ENCODE assay signal across 18 cellular contexts in the genomic region with DNA sequence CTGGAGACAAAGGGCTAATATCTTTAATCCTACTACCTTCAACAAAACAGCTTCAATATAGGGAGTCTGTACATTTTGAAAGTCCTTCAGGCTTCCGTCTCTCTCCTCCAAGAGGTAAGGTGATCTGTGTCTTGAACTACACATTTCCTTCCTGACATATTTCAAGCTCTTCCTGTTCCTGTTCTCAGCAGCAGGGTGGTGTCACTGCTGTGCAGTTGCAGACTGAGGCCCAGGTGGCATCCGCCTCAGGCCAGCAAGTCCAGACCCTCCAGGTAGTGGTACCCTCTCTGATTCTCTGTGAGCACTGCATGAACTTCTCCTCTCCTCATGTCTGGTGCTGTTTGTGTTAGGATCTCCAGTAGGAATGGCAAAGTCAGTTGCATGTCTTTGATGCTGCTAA. TPM values are rescaled to one million over a fixed set of nuclear protein-coding genes. Genes with fewer than 3 reads are reported as not detected.
DNase-seq lines count a peak whose midpoint lies in the region; ATAC-seq lines count a peak whose summit lies in the region.
"Had no signal": no experiment of that assay in that cellular context is flagged by ENCODE, and none has a peak within 500 bp of the region (broad histone marks: within the 10 kb centered on the region; RNA-seq: fewer than 3 reads in every experiment).

No MANE protein-coding gene starts in this region.

- no peak overlapping the region for H3K27ac ChIP-seq in trophoblast cell (ENCODE audit: low read depth, low read length)
- H3K27ac ChIP-seq: A549 had no signal

- H3K27me3 Mint-ChIP-seq in activated T-cell treated with anti-CD3 and anti-CD28 coated beads, Interleukin-2, amount 50 U/mL, for 24 hours = no peaks in the 10 kb centered on the region
- no peaks in the 10 kb centered on the region for H3K27me3 Mint-ChIP-seq in T-cell
- no peaks in the 10 kb centered on the region for H3K27me3 Mint-ChIP-seq in activated naive CD8-positive, alpha-beta T cell treated with anti-CD3 and anti-CD28 coated beads, Interleukin-2, amount 10 ng/mL, durations not matched to agents 7 days and 5 days

- no peak overlapping the region for H2AFZ ChIP-seq in trophoblast cell (ENCODE audit: insufficient read depth, low read length, poor library complexity)

- H3K23ac ChIP-seq in trophoblast cell (ENCODE audit: low read length) = no peak overlapping the region

- no peak overlapping the region for H2BK12ac ChIP-seq in trophoblast cell (ENCODE audit: low read length)

- H3K36me3 Mint-ChIP-seq in activated T-cell treated with anti-CD3 and anti-CD28 coated beads, Interleukin-2, amount 50 U/mL, for 24 hours (ENCODE audit: low read depth) = peaks cover 93% of the 10 kb centered on the region
- peaks cover 44% of the 10 kb centered on the region for H3K36me3 Mint-ChIP-seq in T-cell
- H3K36me3 Mint-ChIP-seq in activated naive CD8-positive, alpha-beta T cell treated with anti-CD3 and anti-CD28 coated beads, Interleukin-2, amount 10 ng/mL, durations not matched to agents 7 days and 5 days = peaks cover 50% of the 10 kb centered on the region

- H3K9me3 Mint-ChIP-seq in activated T-cell treated with anti-CD3 and anti-CD28 coated beads, Interleukin-2, amount 50 U/mL, for 24 hours = no peaks in the 10 kb centered on the region
- no peaks in the 10 kb centered on the region for H3K9me3 Mint-ChIP-seq in T-cell
- H3K9me3 Mint-ChIP-seq in activated naive CD8-positive, alpha-beta T cell treated with anti-CD3 and anti-CD28 coated beads, Interleukin-2, amount 10 ng/mL, durations not matched to agents 7 days and 5 days = no peaks in the 10 kb centered on the region

- no peak overlapping the region for H3K4me2 ChIP-seq in trophoblast cell (ENCODE audit: low read length)
- H3K4me2 ChIP-seq: A549 had no signal

- no peak overlapping the region for H2BK120ac ChIP-seq in trophoblast cell (ENCODE audit: insufficient read depth, low read length, poor library complexity)

- no peak overlapping the region for H3K4me3 ChIP-seq in trophoblast cell (ENCODE audit: low read depth, low read length)
- H3K4me3 ChIP-seq: A549, K562 had no signal

- peak overlapping the region; percentile 72 for H3K4ac ChIP-seq in trophoblast cell (ENCODE audit: low read depth, low read length)

- H3K27me3 ChIP-seq in trophoblast cell (ENCODE audit: insufficient read depth, low read length) = no peaks in the 10 kb centered on the region

- no peak overlapping the region for H2AK5ac ChIP-seq in trophoblast cell (ENCODE audit: low read length)

- no peak overlapping the region for H2BK5ac ChIP-seq in trophoblast cell (ENCODE audit: low read depth, low read length, poor library complexity)

- no peak overlapping the region for H3K14ac ChIP-seq in trophoblast cell (ENCODE audit: low read length)

- H4K12ac ChIP-seq in trophoblast cell (ENCODE audit: low read depth, low read length) = no peak overlapping the region

- no peak overlapping the region for H4K91ac ChIP-seq in trophoblast cell (ENCODE audit: low read depth, low read length)

- H3K9ac ChIP-seq in trophoblast cell (ENCODE audit: low read length) = no peak overlapping the region

- H4K8ac ChIP-seq in trophoblast cell (ENCODE audit: low read depth, low read length) = no peak overlapping the region

- WGBS in trophoblast cell (ENCODE audit: extremely low coverage, insufficient coverage, insufficient read length) = no CpG with 5 or more reads among the region's 2 CpGs

- peaks cover 70% of the 10 kb centered on the region for H3K4me1 Mint-ChIP-seq in activated T-cell treated with anti-CD3 and anti-CD28 coated beads, Interleukin-2, amount 50 U/mL, for 24 hours (ENCODE audit: low read depth)
- peaks cover 68 to 79% (median 76%) of the 10 kb centered on the region in 3 donors for H3K4me1 Mint-ChIP-seq in T-cell
- peaks cover 45% of the 10 kb centered on the region for H3K4me1 Mint-ChIP-seq in activated naive CD8-positive, alpha-beta T cell treated with anti-CD3 and anti-CD28 coated beads, Interleukin-2, amount 10 ng/mL, durations not matched to agents 7 days and 5 days

- no peaks in the 10 kb centered on the region for H3K4me1 ChIP-seq in trophoblast cell (ENCODE audit: control insufficient read depth in 1 of 2, insufficient read depth in 2 of 2, low read length in 2 of 2)

- peak; percentile 79 to 97 (median 92) for ATAC-seq in T-cell (replicated peaks in 1 of 4)
- ATAC-seq in activated naive CD8-positive, alpha-beta T cell treated with anti-CD3 and anti-CD28 coated beads, Interleukin-2, amount 10 ng/mL, durations not matched to agents 7 days and 5 days (ENCODE audit: low read depth) = peak; percentile 99
- ATAC-seq: A549, K562 had no signal

- no peaks in the 10 kb centered on the region for H3K9me3 ChIP-seq in trophoblast cell (ENCODE audit: insufficient read depth, low read depth, low read length)
- H3K9me3 ChIP-seq: A549 had no signal

- POLR2A ChIA-PET in T-cell (lab: Charles Lee) = interaction anchor here (0.6 to 1.5 kb wide), 2 partner anchors 9 to 53 kb away, joined by 3 read pairs; no protein-coding TSS in a partner anchor
- POLR2A ChIA-PET in activated naive CD8-positive, alpha-beta T cell treated with anti-CD3 and anti-CD28 coated beads, Interleukin-2, amount 10 ng/mL, durations not matched to agents 7 days and 5 days (lab: Charles Lee) = interaction anchor here (0.6 to 2.2 kb wide), 5 partner anchors 9 to 120 kb away, joined by 3 to 5 read pairs (median 4); a partner anchor contains a TSS

- peak overlapping the region; percentile 53 for H3K18ac ChIP-seq in trophoblast cell (ENCODE audit: low read length)

- peak; percentile 35 for DNase-seq in activated T-cell treated with anti-CD3 and anti-CD28 coated beads, Interleukin-2, amount 50 U/mL, for 24 hours
- no peak for DNase-seq in activated T-cell treated with anti-CD3 and anti-CD28 coated beads, Interleukin-2, amount 50 U/mL, for 1 hour
- DNase-seq in T-cell (peak in 12 of 34 experiments; percentile 6 to 42 (median 14)), trophoblast cell (no peak), pons (ENCODE audit: low spot score) (no peak), SKM-1 (lab: John Stamatoyannopoulos, UW; ENCODE audit: unreplicated experiment) (no peak), GOT3 (lab: John Stamatoyannopoulos, UW) (no peak)
- DNase-seq in activated naive CD8-positive, alpha-beta T cell treated with anti-CD3 and anti-CD28 coated beads, Interleukin-2, amount 10 ng/mL, durations not matched to agents 7 days and 5 days = peak; percentile 43
- DNase-seq: COR-L47, GDM1, NCI-H1436, SHP77 treated with DMSO at 0.1 percent for 48 hours, substantia nigra had no signal

- H3K27ac Mint-ChIP-seq in activated T-cell treated with anti-CD3 and anti-CD28 coated beads, Interleukin-2, amount 50 U/mL, for 24 hours = peak overlapping the region; percentile 80
- H3K27ac Mint-ChIP-seq in T-cell = peak overlapping the region; percentile 91 to 93
- peak overlapping the region; percentile 95 for H3K27ac Mint-ChIP-seq in activated naive CD8-positive, alpha-beta T cell treated with anti-CD3 and anti-CD28 coated beads, Interleukin-2, amount 10 ng/mL, durations not matched to agents 7 days and 5 days

- H3K36me3 ChIP-seq in trophoblast cell (ENCODE audit: control insufficient read depth in 1 of 2, insufficient read depth in 2 of 2, low read length in 2 of 2) = peaks cover 16 to 22% of the 10 kb centered on the region in 2 experiments

- peaks cover 8% of the 10 kb centered on the region for H3K79me2 ChIP-seq in trophoblast cell (ENCODE audit: control insufficient read depth, insufficient read depth, low read length, poor library complexity)

- no peaks in the 10 kb centered on the region for H3K79me1 ChIP-seq in trophoblast cell (ENCODE audit: low read length)

- CTCF ChIA-PET in T-cell (lab: Charles Lee) = no interaction called here

- H3K4me3 Mint-ChIP-seq in activated T-cell treated with anti-CD3 and anti-CD28 coated beads, Interleukin-2, amount 50 U/mL, for 24 hours = peak overlapping the region; percentile 3
- H3K4me3 Mint-ChIP-seq in T-cell = peak overlapping the region; percentile 46 to 67 (median 64)
- peak overlapping the region; percentile 87 for H3K4me3 Mint-ChIP-seq in activated naive CD8-positive, alpha-beta T cell treated with anti-CD3 and anti-CD28 coated beads, Interleukin-2, amount 10 ng/mL, durations not matched to agents 7 days and 5 days

RNA-seq across cellular contexts. Expression of a gene that starts 7.8 kb away (rescaled TPM):
- 10 to 100 TPM; 36.2 to 47.0 (median 42.2) TPM for total RNA-seq in T-cell
- total RNA-seq in activated naive CD8-positive, alpha-beta T cell treated with anti-CD3 and anti-CD28 coated beads, Interleukin-2, amount 10 ng/mL, durations not matched to agents 7 days and 5 days = 10 to 100 TPM; 44.4 to 47.7 TPM
- 39.9 and 41.2 TPM in 2 replicates for polyA plus RNA-seq in trophoblast cell (2013)

RNA-seq across cellular contexts. Expression of a gene that starts 8.5 kb away (rescaled TPM):
- 10 to 100 TPM; 33.1 to 43.2 (median 39.4) TPM for total RNA-seq in T-cell
- 10 to 100 TPM; 38.9 to 40.8 TPM for total RNA-seq in activated naive CD8-positive, alpha-beta T cell treated with anti-CD3 and anti-CD28 coated beads, Interleukin-2, amount 10 ng/mL, durations not matched to agents 7 days and 5 days
- 31.8 TPM in 2 replicates for polyA plus RNA-seq in trophoblast cell (2013)

RNA-seq across cellular contexts. Expression of a gene that starts 27.6 kb away (rescaled TPM):
- not detected for total RNA-seq in T-cell
- total RNA-seq in activated naive CD8-positive, alpha-beta T cell treated with anti-CD3 and anti-CD28 coated beads, Interleukin-2, amount 10 ng/mL, durations not matched to agents 7 days and 5 days = not detected
- polyA plus RNA-seq in trophoblast cell (2013) = 0.60 and 0.69 TPM in 2 replicates
- total RNA-seq: dermis microvascular lymphatic vessel endothelial cell, K562, kidney epithelial cell, osteoblast had no signal
- polyA plus RNA-seq: A549 had no signal

RNA-seq across cellular contexts. Expression of a gene that starts 38.4 kb away (rescaled TPM):
- total RNA-seq in T-cell = not detected
- total RNA-seq in activated naive CD8-positive, alpha-beta T cell treated with anti-CD3 and anti-CD28 coated beads, Interleukin-2, amount 10 ng/mL, durations not matched to agents 7 days and 5 days = not detected
- not detected in 2 replicates for polyA plus RNA-seq in trophoblast cell (2013)
- total RNA-seq: dermis microvascular lymphatic vessel endothelial cell, K562, kidney epithelial cell, osteoblast had no signal
- polyA plus RNA-seq: A549, K562 had no signal

RNA-seq across cellular contexts. Expression of a gene that starts 41.6 kb away (rescaled TPM):
- total RNA-seq in T-cell = 1 to 10 TPM; 4.3 to 7.3 (median 5.5) TPM
- total RNA-seq in activated naive CD8-positive, alpha-beta T cell treated with anti-CD3 and anti-CD28 coated beads, Interleukin-2, amount 10 ng/mL, durations not matched to agents 7 days and 5 days = 1 to 10 TPM; 3.0 to 4.2 TPM
- 0.57 and 0.70 TPM in 2 replicates for polyA plus RNA-seq in trophoblast cell (2013)
- total RNA-seq: osteoblast had no signal

Comparison
In these comparisons a context has a peak if more than half of its experiments do, and no peak if none do; other contexts are left out.
1. DNase-seq: peak in activated T-cell treated with anti-CD3 and anti-CD28 coated beads, Interleukin-2, amount 50 U/mL, for 24 hours (single experiment) and activated naive CD8-positive, alpha-beta T cell treated with anti-CD3 and anti-CD28 coated beads, Interleukin-2, amount 10 ng/mL, durations not matched to agents 7 days and 5 days (single experiment); none in activated T-cell treated with anti-CD3 and anti-CD28 coated beads, Interleukin-2, amount 50 U/mL, for 1 hour (single experiment), trophoblast cell (0 of 2), pons (single experiment), SKM-1 (single experiment) and GOT3 (single experiment).
2. H3K4me3 Mint-ChIP-seq: peak in every context shown above with its lines; median percentile 87 in activated naive CD8-positive, alpha-beta T cell treated with anti-CD3 and anti-CD28 coated beads, Interleukin-2, amount 10 ng/mL, durations not matched to agents 7 days and 5 days; 64 in T-cell; 3 in activated T-cell treated with anti-CD3 and anti-CD28 coated beads, Interleukin-2, amount 50 U/mL, for 24 hours.
3. Peak in every context shown above with its lines, with median percentiles within 50 percentile points of each other: H3K27ac Mint-ChIP-seq.